8 cellular contexts compared by ENCODE assay signal in genomic region chr6:24402697-24403500, GRCh38. TPM values are rescaled to one million over a fixed set of nuclear protein-coding genes. Genes with fewer than 3 reads are reported as not detected.
DNase-seq lines count a peak whose midpoint lies in the region; ATAC-seq and TF ChIP-seq lines count a peak whose summit lies in the region.

A gene with protein sequence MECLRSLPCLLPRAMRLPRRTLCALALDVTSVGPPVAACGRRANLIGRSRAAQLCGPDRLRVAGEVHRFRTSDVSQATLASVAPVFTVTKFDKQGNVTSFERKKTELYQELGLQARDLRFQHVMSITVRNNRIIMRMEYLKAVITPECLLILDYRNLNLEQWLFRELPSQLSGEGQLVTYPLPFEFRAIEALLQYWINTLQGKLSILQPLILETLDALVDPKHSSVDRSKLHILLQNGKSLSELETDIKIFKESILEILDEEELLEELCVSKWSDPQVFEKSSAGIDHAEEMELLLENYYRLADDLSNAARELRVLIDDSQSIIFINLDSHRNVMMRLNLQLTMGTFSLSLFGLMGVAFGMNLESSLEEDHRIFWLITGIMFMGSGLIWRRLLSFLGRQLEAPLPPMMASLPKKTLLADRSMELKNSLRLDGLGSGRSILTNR (plus strand): TSS chr6:24402936. CDS start chr6:24403047, 111 bp downstream.

- no peaks in the 10 kb centered on the region for H3K36me3 Mint-ChIP-seq in naive B cell
- no peaks in the 10 kb centered on the region for H3K36me3 Mint-ChIP-seq in stimulated activated memory B cell treated with anti-CD40 and anti-IgM and Interleukin-4, amounts not matched to agents 10 μg/mL and 1 μg/mL and 100 μg/mL, for 72 hours

- peaks cover 0 to under 1% (median 0%) of the 10 kb centered on the region in 7 donors for H3K9me3 Mint-ChIP-seq in naive B cell
- no peaks in the 10 kb centered on the region for H3K9me3 Mint-ChIP-seq in stimulated activated memory B cell treated with anti-CD40 and anti-IgM and Interleukin-4, amounts not matched to agents 10 μg/mL and 1 μg/mL and 100 μg/mL, for 72 hours

- H3K4me1 Mint-ChIP-seq in naive B cell: peaks cover 16 to 20% (median 17%) of the 10 kb centered on the region in 3 donors
- H3K4me1 Mint-ChIP-seq in stimulated activated memory B cell treated with anti-CD40 and anti-IgM and Interleukin-4, amounts not matched to agents 10 μg/mL and 1 μg/mL and 100 μg/mL, for 72 hours: peaks cover 21% of the 10 kb centered on the region

- H3K9me3 ChIP-seq in DND-41 (ENCODE audit: insufficient read depth, low read length, severe bottlenecking): no peaks in the 10 kb centered on the region

- peak within 1 kb of the TSS; percentile 67 for H3K9ac ChIP-seq in DND-41 (ENCODE audit: low read depth, low read length)

- H3K36me3 ChIP-seq in DND-41 (ENCODE audit: insufficient read depth, low read length): peaks cover 22% of the 10 kb centered on the region

- peak; percentile 94 for ATAC-seq in DND-41 (ENCODE audit: insufficient read depth, low read depth)
- peak; percentile 97 for ATAC-seq in GM21737 (IDR thresholded peaks at IDR 0.05; ENCODE audit: unreplicated experiment)
- peak; percentile 92 to 93 for ATAC-seq in naive B cell (ENCODE audit: low read depth in 2 of 2)
- ATAC-seq in stimulated activated memory B cell treated with anti-CD40 and anti-IgM and Interleukin-4, amounts not matched to agents 10 μg/mL and 1 μg/mL and 100 μg/mL, for 72 hours: peak; percentile 98

- H3K27me3 ChIP-seq in DND-41 (ENCODE audit: insufficient read depth, low read length, poor library complexity): no peaks in the 10 kb centered on the region

- H2AFZ ChIP-seq in DND-41 (ENCODE audit: low read depth, low read length): peak within 1 kb of the TSS; percentile 96

- DNase-seq in DND-41: peak; percentile 75
- DNase-seq in KG1 (lab: John Stamatoyannopoulos, UW): peak; percentile 58
- DNase-seq in RKO (ENCODE audit: low spot score): peak; percentile 80
- DNase-seq in activated T-helper 1 cell treated with anti-CD3 and anti-CD28 coated beads, Interleukin-2, amount 50 U/mL, for 16 hours (ENCODE audit: low read depth in 1 of 2, low spot score in 1 of 2): peak; percentile 53 to 65
- DNase-seq in fibroblast of gingiva (ENCODE audit: low read depth): peak; percentile 76
- peak; percentile 69 for DNase-seq in naive B cell

- peaks cover 33% of the 10 kb centered on the region for H3K4me1 ChIP-seq in DND-41 (ENCODE audit: insufficient read depth, low read length)

- H3K4me3 Mint-ChIP-seq in naive B cell: peak within 1 kb of the TSS; percentile 92 to 99 (median 97)
- H3K4me3 Mint-ChIP-seq in stimulated activated memory B cell treated with anti-CD40 and anti-IgM and Interleukin-4, amounts not matched to agents 10 μg/mL and 1 μg/mL and 100 μg/mL, for 72 hours: peak within 1 kb of the TSS; percentile 96

- no peak for TF ChIP-seq CTCF in DND-41 (IDR thresholded peaks at IDR 0.05; ENCODE audit: borderline replicate concordance, extremely low read depth, low read length, poor library complexity, severe bottlenecking)

- H3K4me3 ChIP-seq in DND-41 (ENCODE audit: low read depth in 1 of 2, low read length in 2 of 2): peak within 1 kb of the TSS; percentile 58 to 92

- H3K27ac Mint-ChIP-seq in naive B cell: peak within 1 kb of the TSS; percentile 76 to 95 (median 86)
- peak within 1 kb of the TSS; percentile 93 for H3K27ac Mint-ChIP-seq in stimulated activated memory B cell treated with anti-CD40 and anti-IgM and Interleukin-4, amounts not matched to agents 10 μg/mL and 1 μg/mL and 100 μg/mL, for 72 hours

- H3K4me2 ChIP-seq in DND-41 (ENCODE audit: insufficient read depth, low read length): peak within 1 kb of the TSS; percentile 94

- peaks cover 28% of the 10 kb centered on the region for H3K79me2 ChIP-seq in DND-41 (ENCODE audit: insufficient read depth, low read length)

- peaks cover 21 to 29% (median 22%) of the 10 kb centered on the region in 3 donors for H3K27me3 Mint-ChIP-seq in naive B cell
- H3K27me3 Mint-ChIP-seq in stimulated activated memory B cell treated with anti-CD40 and anti-IgM and Interleukin-4, amounts not matched to agents 10 μg/mL and 1 μg/mL and 100 μg/mL, for 72 hours: peaks cover 20% of the 10 kb centered on the region

- no peaks in the 10 kb centered on the region for H4K20me1 ChIP-seq in DND-41 (ENCODE audit: insufficient read depth, low read length)

- H3K27ac ChIP-seq in DND-41 (ENCODE audit: low read length): peak within 1 kb of the TSS; percentile 54

RNA-seq across cellular contexts. Expression of the gene that starts here (rescaled TPM):
- polyA plus RNA-seq in naive B cell (ENCODE audit: low read depth in 6 of 6): 10 to 100 TPM; 17.3 to 31.6 (median 19.3) TPM

Comparison
In these comparisons a context has a peak if more than half of its experiments do, and no peak if none do; other contexts are left out.
1. Peak in every context shown above with its lines: DNase-seq, ATAC-seq, H3K4me3 ChIP-seq and H3K27ac ChIP-seq.